Comparison of ENCODE assay signal across 8 cellular contexts in the genomic region with DNA sequence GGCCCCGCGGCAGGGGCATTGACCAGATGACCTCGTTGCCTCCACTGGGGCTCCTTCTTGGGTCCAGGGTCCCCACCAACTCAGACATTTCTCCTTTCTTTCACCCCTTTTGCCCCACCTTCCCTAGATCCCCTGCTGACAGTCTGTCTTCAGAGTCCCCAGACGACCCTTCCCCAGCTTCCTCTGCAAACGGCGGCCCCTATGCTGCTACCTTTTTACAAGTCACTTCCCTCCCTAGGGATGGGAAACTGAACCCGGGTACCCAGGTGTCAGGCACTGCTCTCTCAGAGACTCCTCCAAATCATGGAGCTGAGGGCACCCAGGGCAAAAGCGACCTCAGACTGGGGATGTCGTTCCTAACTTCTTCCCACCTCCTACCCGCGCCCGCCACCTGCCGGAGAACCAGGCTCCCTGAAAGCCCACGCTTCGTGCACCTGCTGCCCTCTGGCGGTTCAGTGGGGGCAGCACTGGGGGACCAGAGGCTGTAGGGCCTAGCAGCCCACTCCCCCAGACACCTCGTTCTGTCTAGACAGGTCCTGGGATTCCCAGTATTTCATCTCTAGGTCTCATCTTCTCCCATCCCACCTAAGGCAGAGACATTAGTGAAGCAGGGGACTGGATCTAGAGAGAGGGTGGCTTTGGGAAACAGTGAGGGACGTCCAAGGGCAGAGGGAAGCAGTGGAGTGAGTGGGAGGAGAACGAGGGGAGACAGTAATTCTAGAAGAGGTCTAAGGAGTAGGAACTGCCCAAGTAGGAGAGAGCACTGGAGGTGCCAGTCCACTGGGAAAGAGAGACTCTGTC. TPM values are rescaled to one million over a fixed set of nuclear protein-coding genes. Genes with fewer than 3 reads are reported as not detected.
A peak's percentile ranks its signal among the peaks of the same experiment; 100 is the strongest.
DNase-seq lines count a peak whose midpoint lies in the region; ATAC-seq and TF ChIP-seq lines count a peak whose summit lies in the region.

No MANE protein-coding gene starts in this region.

- no peaks in the 10 kb centered on the region for H3K36me3 ChIP-seq in CD4-positive, alpha-beta memory T cell (ENCODE audit: insufficient read depth, low read length)
- H3K36me3 ChIP-seq in neuron (ENCODE audit: insufficient read depth, low read length): no peaks in the 10 kb centered on the region

- no peak overlapping the region for H3K27ac ChIP-seq in CD4-positive, alpha-beta memory T cell (ENCODE audit: low read depth, low read length)
- peak overlapping the region; percentile 39 for H3K27ac ChIP-seq in RWPE1
- no peak overlapping the region for H3K27ac ChIP-seq in foreskin keratinocyte

- peak overlapping the region; percentile 31 to 75 (median 62) for H3K4me3 Mint-ChIP-seq in CD4-positive, alpha-beta memory T cell
- peak overlapping the region; percentile 27 to 36 for H3K4me3 Mint-ChIP-seq in stimulated activated naive CD8-positive, alpha-beta T cell treated with anti-CD3 and anti-CD28 coated beads, Interleukin-15, amount 100 ng/mL, for 72 hours

- POLR2A ChIA-PET in CD4-positive, alpha-beta memory T cell (lab: Charles Lee; ENCODE audit: partially characterized antibody): interaction anchor here (0.6 to 1.4 kb wide), 3 partner anchors 9 to 66 kb away, joined by 3 to 5 read pairs (median 4); no protein-coding TSS in a partner anchor
- POLR2A ChIA-PET in RWPE1 (lab: Yijun Ruan, JAX; ENCODE audit: low non-redundant PET): no interaction called here

- CTCF ChIA-PET in CD4-positive, alpha-beta memory T cell (lab: Charles Lee; ENCODE audit: partially characterized antibody): interaction anchor here (0.5 to 10.3 kb wide), 48 partner anchors 8 to 762 kb away, joined by 3 to 108 read pairs (median 6); partner anchors contain the start of genes CBX5, COPZ1, HNRNPA1 and SMUG1
- CTCF ChIA-PET in RWPE1 (lab: Yijun Ruan, JAX): interaction anchor here (1.4 kb wide), 1 partner anchor 11 kb away, joined by 3 read pairs; no protein-coding TSS in a partner anchor

- ATAC-seq in GM21447 (IDR thresholded peaks at IDR 0.05; ENCODE audit: unreplicated experiment) (peak; percentile 79), foreskin keratinocyte (peak; percentile 63)
- ATAC-seq in stimulated activated naive CD8-positive, alpha-beta T cell treated with anti-CD3 and anti-CD28 coated beads, Interleukin-15, amount 100 ng/mL, for 72 hours: peak; percentile 90

- no peaks in the 10 kb centered on the region for H3K36me3 Mint-ChIP-seq in CD4-positive, alpha-beta memory T cell

- TF ChIP-seq CTCF in RWPE1 (conservative IDR thresholded peaks at IDR 0.05; ENCODE audit: low read depth) (peak; percentile 99), foreskin keratinocyte (conservative IDR thresholded peaks at IDR 0.05) (peak; percentile 100)

- intact Hi-C loops in CD4-positive, alpha-beta memory T cell (cut with micrococcal nuclease): loop anchor here (5.0 kb wide), 1 partner anchor 372 kb away; the partner anchor contains the start of gene HOXC8

- H3K9me3 ChIP-seq in CD4-positive, alpha-beta memory T cell (ENCODE audit: control insufficient read depth in 1 of 2, low read length in 2 of 2): no peaks in the 10 kb centered on the region
- no peaks in the 10 kb centered on the region for H3K9me3 ChIP-seq in neuron (ENCODE audit: low read length)

- H3K4me1 Mint-ChIP-seq in CD4-positive, alpha-beta memory T cell: peaks cover 3 to 7% (median 5%) of the 10 kb centered on the region in 4 donors
- peaks cover 27% of the 10 kb centered on the region for H3K4me1 Mint-ChIP-seq in stimulated activated naive CD8-positive, alpha-beta T cell treated with anti-CD3 and anti-CD28 coated beads, Interleukin-15, amount 100 ng/mL, for 72 hours

- no peaks in the 10 kb centered on the region for H3K9me3 Mint-ChIP-seq in CD4-positive, alpha-beta memory T cell
- H3K9me3 Mint-ChIP-seq in stimulated activated naive CD8-positive, alpha-beta T cell treated with anti-CD3 and anti-CD28 coated beads, Interleukin-15, amount 100 ng/mL, for 72 hours: no peaks in the 10 kb centered on the region

- H3K27me3 Mint-ChIP-seq in CD4-positive, alpha-beta memory T cell: no peaks in the 10 kb centered on the region
- H3K27me3 Mint-ChIP-seq in stimulated activated naive CD8-positive, alpha-beta T cell treated with anti-CD3 and anti-CD28 coated beads, Interleukin-15, amount 100 ng/mL, for 72 hours: no peaks in the 10 kb centered on the region

- H3K27me3 ChIP-seq in CD4-positive, alpha-beta memory T cell (ENCODE audit: insufficient read depth, low read length): no peaks in the 10 kb centered on the region
- no peaks in the 10 kb centered on the region for H3K27me3 ChIP-seq in foreskin keratinocyte
- H3K27me3 ChIP-seq in neuron (ENCODE audit: insufficient read depth, low read length): no peaks in the 10 kb centered on the region

- H3K4me1 ChIP-seq in CD4-positive, alpha-beta memory T cell (ENCODE audit: insufficient read depth, low read length): peaks cover 4% of the 10 kb centered on the region
- H3K4me1 ChIP-seq in foreskin keratinocyte: peaks cover 20% of the 10 kb centered on the region
- H3K4me1 ChIP-seq in neuron (ENCODE audit: insufficient read depth, low read length): peaks cover 19% of the 10 kb centered on the region

- peak overlapping the region in 1 of 2 donors; percentile 38 for H3K4me3 ChIP-seq in CD4-positive, alpha-beta memory T cell (ENCODE audit: low read length in 2 of 2)
- peak overlapping the region; percentile 62 for H3K4me3 ChIP-seq in neuron (ENCODE audit: low read length)

- DNase-seq in CD4-positive, alpha-beta memory T cell: peak; percentile 83 to 86 (median 84)
- peak; percentile 83 to 90 for DNase-seq in Kasumi-1 (lab: John Stamatoyannopoulos, UW)
- DNase-seq in RWPE1 (ENCODE audit: low spot score): peak; percentile 48
- peak; percentile 88 for DNase-seq in activated gamma-delta T cell treated with Interleukin-2 at 50 U/mL for 16 hours
- peak in 1 of 2 donors; percentile 48 for DNase-seq in foreskin keratinocyte
- peak; percentile 87 to 89 for DNase-seq in stimulated activated naive CD8-positive, alpha-beta T cell treated with anti-CD3 and anti-CD28 coated beads, Interleukin-15, amount 100 ng/mL, for 72 hours

- H2AFZ ChIP-seq in neuron (ENCODE audit: low read depth, low read length): peak overlapping the region; percentile 14

- H3K27ac Mint-ChIP-seq in CD4-positive, alpha-beta memory T cell: peak overlapping the region in 3 of 7 donors; percentile 24 to 44 (median 41)
- H3K27ac Mint-ChIP-seq in stimulated activated naive CD8-positive, alpha-beta T cell treated with anti-CD3 and anti-CD28 coated beads, Interleukin-15, amount 100 ng/mL, for 72 hours: no peak overlapping the region

RNA-seq across cellular contexts. Expression of gene ZNF385A, which starts 4.9 kb away (rescaled TPM):
- total RNA-seq in CD4-positive, alpha-beta memory T cell: 1 to 10 TPM; 1.8 to 2.1 TPM
- not detected for polyA plus RNA-seq in CD4-positive, alpha-beta memory T cell
- 29.8 and 31.9 TPM in 2 replicates for total RNA-seq in foreskin keratinocyte
- 77.1 and 81.3 TPM in 2 replicates for polyA plus RNA-seq in foreskin keratinocyte

RNA-seq across cellular contexts. Expression of gene GPR84, which starts 15.3 kb away (rescaled TPM):
- total RNA-seq in CD4-positive, alpha-beta memory T cell: under 1 TPM in 1 of 2 experiments, not detected in 1; 0.36 TPM
- polyA plus RNA-seq in CD4-positive, alpha-beta memory T cell: not detected
- total RNA-seq in foreskin keratinocyte: 0.07 and 0.10 TPM in 2 replicates
- polyA plus RNA-seq in foreskin keratinocyte: 0.07 TPM in 2 replicates

RNA-seq across cellular contexts. Expression of gene ITGA5, which starts 39.5 kb away (rescaled TPM):
- total RNA-seq in CD4-positive, alpha-beta memory T cell: 100 to 1,000 TPM; 158 to 162 TPM
- polyA plus RNA-seq in CD4-positive, alpha-beta memory T cell: 10 to 100 TPM; 28.8 to 64.7 TPM
- 111 and 175 TPM in 2 replicates for total RNA-seq in foreskin keratinocyte
- 77.3 and 104 TPM in 2 replicates for polyA plus RNA-seq in foreskin keratinocyte

RNA-seq across cellular contexts. Expression of gene COPZ1, which starts 54.7 kb away (rescaled TPM):
- total RNA-seq in CD4-positive, alpha-beta memory T cell: 10 to 100 TPM; 81.6 to 92.0 TPM
- polyA plus RNA-seq in CD4-positive, alpha-beta memory T cell: 100 to 1,000 TPM; 149 to 200 TPM
- total RNA-seq in foreskin keratinocyte: 116 and 134 TPM in 2 replicates
- polyA plus RNA-seq in foreskin keratinocyte: 140 and 149 TPM in 2 replicates
